Comparison of ENCODE assay signal across 1 cellular context in the genomic region with DNA sequence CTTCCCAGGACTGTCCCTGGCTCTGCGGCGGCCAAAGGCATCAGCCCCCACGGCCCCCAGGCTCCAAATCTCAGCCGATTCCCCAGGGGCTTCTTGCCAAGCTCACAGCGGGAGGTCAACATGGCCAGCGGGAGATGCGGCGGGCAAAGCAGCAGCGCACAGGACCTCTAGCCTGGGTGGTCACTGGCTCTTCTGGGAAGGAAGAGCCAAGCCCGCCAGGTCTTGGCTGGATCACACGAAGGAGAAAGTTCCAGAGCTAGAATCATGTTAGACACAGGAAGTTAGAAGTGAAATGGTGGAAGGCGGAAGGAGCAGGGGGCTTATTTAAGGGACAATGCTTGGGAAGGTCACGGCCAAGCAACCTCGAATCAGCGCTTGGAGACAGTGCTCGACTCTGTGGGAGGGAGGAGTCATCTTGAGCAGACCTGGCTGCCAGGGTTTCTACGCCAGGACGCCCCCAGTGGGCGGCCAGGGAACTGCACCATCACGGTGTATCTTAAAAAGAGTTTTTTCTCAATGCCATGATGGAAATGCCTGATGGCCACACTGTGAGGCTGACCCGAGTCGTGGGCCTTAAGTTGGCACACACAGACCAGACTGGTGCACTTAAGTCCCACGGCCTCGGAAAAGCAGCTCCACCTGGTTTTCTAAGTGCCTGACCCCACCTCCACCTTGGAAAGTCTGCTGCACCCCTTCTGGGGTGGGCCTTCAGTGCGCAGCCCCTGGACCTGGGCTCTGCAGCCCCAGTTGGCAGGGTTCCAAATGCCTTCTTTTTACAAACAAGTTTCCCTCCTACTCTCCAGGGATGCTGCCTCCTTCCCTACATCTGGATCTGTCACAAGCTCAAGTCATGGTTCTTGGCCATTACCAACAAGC.
TF ChIP-seq lines count a peak whose summit lies in the region.

No MANE protein-coding gene starts in this region.

TF ChIP-seq in GM23338, 12 proteins besides CTCF, POLR2A, EP300 and RAD21 (continued from another document):
- TF ChIP-seq, protein P1, sequence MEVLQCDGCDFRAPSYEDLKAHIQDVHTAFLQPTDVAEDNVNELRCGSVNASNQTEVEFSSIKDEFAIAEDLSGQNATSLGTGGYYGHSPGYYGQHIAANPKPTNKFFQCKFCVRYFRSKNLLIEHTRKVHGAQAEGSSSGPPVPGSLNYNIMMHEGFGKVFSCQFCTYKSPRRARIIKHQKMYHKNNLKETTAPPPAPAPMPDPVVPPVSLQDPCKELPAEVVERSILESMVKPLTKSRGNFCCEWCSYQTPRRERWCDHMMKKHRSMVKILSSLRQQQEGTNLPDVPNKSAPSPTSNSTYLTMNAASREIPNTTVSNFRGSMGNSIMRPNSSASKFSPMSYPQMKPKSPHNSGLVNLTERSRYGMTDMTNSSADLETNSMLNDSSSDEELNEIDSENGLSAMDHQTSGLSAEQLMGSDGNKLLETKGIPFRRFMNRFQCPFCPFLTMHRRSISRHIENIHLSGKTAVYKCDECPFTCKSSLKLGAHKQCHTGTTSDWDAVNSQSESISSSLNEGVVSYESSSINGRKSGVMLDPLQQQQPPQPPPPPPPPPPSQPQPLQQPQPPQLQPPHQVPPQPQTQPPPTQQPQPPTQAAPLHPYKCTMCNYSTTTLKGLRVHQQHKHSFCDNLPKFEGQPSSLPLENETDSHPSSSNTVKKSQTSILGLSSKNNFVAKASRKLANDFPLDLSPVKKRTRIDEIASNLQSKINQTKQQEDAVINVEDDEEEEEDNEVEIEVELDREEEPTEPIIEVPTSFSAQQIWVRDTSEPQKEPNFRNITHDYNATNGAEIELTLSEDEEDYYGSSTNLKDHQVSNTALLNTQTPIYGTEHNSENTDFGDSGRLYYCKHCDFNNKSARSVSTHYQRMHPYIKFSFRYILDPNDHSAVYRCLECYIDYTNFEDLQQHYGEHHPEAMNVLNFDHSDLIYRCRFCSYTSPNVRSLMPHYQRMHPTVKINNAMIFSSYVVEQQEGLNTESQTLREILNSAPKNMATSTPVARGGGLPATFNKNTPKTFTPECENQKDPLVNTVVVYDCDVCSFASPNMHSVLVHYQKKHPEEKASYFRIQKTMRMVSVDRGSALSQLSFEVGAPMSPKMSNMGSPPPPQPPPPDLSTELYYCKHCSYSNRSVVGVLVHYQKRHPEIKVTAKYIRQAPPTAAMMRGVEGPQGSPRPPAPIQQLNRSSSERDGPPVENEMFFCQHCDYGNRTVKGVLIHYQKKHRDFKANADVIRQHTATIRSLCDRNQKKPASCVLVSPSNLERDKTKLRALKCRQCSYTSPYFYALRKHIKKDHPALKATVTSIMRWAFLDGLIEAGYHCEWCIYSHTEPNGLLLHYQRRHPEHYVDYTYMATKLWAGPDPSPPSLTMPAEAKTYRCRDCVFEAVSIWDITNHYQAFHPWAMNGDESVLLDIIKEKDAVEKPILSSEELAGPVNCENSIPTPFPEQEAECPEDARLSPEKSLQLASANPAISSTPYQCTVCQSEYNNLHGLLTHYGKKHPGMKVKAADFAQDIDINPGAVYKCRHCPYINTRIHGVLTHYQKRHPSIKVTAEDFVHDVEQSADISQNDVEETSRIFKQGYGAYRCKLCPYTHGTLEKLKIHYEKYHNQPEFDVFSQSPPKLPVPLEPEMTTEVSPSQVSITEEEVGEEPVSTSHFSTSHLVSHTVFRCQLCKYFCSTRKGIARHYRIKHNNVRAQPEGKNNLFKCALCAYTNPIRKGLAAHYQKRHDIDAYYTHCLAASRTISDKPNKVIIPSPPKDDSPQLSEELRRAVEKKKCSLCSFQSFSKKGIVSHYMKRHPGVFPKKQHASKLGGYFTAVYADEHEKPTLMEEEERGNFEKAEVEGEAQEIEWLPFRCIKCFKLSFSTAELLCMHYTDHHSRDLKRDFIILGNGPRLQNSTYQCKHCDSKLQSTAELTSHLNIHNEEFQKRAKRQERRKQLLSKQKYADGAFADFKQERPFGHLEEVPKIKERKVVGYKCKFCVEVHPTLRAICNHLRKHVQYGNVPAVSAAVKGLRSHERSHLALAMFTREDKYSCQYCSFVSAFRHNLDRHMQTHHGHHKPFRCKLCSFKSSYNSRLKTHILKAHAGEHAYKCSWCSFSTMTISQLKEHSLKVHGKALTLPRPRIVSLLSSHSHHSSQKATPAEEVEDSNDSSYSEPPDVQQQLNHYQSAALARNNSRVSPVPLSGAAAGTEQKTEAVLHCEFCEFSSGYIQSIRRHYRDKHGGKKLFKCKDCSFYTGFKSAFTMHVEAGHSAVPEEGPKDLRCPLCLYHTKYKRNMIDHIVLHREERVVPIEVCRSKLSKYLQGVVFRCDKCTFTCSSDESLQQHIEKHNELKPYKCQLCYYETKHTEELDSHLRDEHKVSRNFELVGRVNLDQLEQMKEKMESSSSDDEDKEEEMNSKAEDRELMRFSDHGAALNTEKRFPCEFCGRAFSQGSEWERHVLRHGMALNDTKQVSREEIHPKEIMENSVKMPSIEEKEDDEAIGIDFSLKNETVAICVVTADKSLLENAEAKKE (CRISPR knock-in tag; IDR thresholded peaks at IDR 0.05) = no peak
- TF ChIP-seq EZH2phosphoT487 (IDR thresholded peaks at IDR 0.05; ENCODE audit: unreplicated experiment) = no peak
- TF ChIP-seq, protein P2, sequence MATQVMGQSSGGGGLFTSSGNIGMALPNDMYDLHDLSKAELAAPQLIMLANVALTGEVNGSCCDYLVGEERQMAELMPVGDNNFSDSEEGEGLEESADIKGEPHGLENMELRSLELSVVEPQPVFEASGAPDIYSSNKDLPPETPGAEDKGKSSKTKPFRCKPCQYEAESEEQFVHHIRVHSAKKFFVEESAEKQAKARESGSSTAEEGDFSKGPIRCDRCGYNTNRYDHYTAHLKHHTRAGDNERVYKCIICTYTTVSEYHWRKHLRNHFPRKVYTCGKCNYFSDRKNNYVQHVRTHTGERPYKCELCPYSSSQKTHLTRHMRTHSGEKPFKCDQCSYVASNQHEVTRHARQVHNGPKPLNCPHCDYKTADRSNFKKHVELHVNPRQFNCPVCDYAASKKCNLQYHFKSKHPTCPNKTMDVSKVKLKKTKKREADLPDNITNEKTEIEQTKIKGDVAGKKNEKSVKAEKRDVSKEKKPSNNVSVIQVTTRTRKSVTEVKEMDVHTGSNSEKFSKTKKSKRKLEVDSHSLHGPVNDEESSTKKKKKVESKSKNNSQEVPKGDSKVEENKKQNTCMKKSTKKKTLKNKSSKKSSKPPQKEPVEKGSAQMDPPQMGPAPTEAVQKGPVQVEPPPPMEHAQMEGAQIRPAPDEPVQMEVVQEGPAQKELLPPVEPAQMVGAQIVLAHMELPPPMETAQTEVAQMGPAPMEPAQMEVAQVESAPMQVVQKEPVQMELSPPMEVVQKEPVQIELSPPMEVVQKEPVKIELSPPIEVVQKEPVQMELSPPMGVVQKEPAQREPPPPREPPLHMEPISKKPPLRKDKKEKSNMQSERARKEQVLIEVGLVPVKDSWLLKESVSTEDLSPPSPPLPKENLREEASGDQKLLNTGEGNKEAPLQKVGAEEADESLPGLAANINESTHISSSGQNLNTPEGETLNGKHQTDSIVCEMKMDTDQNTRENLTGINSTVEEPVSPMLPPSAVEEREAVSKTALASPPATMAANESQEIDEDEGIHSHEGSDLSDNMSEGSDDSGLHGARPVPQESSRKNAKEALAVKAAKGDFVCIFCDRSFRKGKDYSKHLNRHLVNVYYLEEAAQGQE (IDR thresholded peaks at IDR 0.05; ENCODE audit: unreplicated experiment) = no peak
